24 cellular contexts compared by ENCODE assay signal in the genomic region with DNA sequence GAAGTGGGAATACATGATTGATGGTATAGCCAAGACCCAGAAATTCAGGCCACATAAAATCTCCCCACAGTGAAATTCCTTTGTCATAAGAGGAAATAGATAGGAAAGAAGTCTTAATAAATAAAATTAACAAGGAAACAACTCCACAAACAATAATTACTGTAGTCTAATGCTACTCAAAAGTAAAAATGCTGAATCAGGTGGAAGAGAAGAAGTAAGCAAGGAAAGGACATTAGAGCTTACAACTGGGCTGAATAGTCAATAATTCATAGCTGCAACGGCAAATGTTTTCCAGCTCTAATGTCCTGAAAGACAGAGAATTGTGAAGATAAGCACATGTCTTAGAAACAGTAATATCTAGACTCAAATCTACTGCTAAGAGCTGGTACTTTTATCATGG.
"Had no signal": no experiment of that assay in that cellular context is flagged by ENCODE, and none has a peak within 500 bp of the region (broad histone marks: within the 10 kb centered on the region; RNA-seq: fewer than 3 reads in every experiment).

No MANE protein-coding gene starts in this region.

- ATAC-seq: effector memory CD8-positive, alpha-beta T cell; foreskin keratinocyte; gastrocnemius medialis; heart right ventricle; left cardiac atrium; left lung; left ventricle myocardium superior; lower lobe of right lung; mucosa of descending colon had no signal

- DNase-seq: colonic mucosa; cortex of kidney; effector CD8-positive, alpha-beta T cell; effector memory CD8-positive, alpha-beta T cell; endodermal cell; foreskin keratinocyte; gastrocnemius medialis; glutamatergic neuron; head of caudate nucleus; heart right ventricle; hippocampal formation; left cardiac atrium; left lung; left ventricle myocardium superior; lower lobe of right lung; mesenchymal stem cell; mucosa of descending colon had no signal

- H3K9me3 ChIP-seq: colonic mucosa, esophagus muscularis mucosa, gastrocnemius medialis, left lung, lower lobe of right lung, mucosa of descending colon had no signal

- H3K27ac ChIP-seq: colonic mucosa, epithelial cell of prostate, esophagus muscularis mucosa, foreskin keratinocyte, heart right ventricle, left lung, lower lobe of right lung had no signal

- H3K4me1 ChIP-seq: colonic mucosa, foreskin keratinocyte, left lung, lower lobe of right lung had no signal

- H3K27me3 ChIP-seq: colonic mucosa, esophagus muscularis mucosa, foreskin keratinocyte, gastrocnemius medialis, heart right ventricle, left lung had no signal

- H3K4me3 Mint-ChIP-seq: dendritic cell treated with granulocyte-macrophage colony-stimulating factor and Interleukin-4, amounts not matched to agents 40 ng/mL and 50 ng/mL, for 4 days; effector memory CD8-positive, alpha-beta T cell; endodermal cell; mesothelial cell of epicardium had no signal

- H3K4me1 Mint-ChIP-seq: endodermal cell had no signal

- H3K36me3 Mint-ChIP-seq: mesothelial cell of epicardium had no signal

- H3K27ac Mint-ChIP-seq: dendritic cell treated with granulocyte-macrophage colony-stimulating factor and Interleukin-4, amounts not matched to agents 40 ng/mL and 50 ng/mL, for 4 days; effector memory CD8-positive, alpha-beta T cell; endodermal cell; mesothelial cell of epicardium had no signal

- H3K4me3 ChIP-seq: colonic mucosa, esophagus muscularis mucosa, gastrocnemius medialis, heart right ventricle, left lung, lower lobe of right lung, mucosa of descending colon had no signal

- H3K36me3 ChIP-seq: colonic mucosa, esophagus muscularis mucosa, gastrocnemius medialis, heart right ventricle, left lung, lower lobe of right lung had no signal

- H3K9me3 Mint-ChIP-seq: endodermal cell had no signal

- H3K27me3 Mint-ChIP-seq: dendritic cell treated with granulocyte-macrophage colony-stimulating factor and Interleukin-4, amounts not matched to agents 40 ng/mL and 50 ng/mL, for 4 days; effector memory CD8-positive, alpha-beta T cell had no signal

- FAIRE-seq: endometrium, islet of Langerhans, keratinocyte had no signal
